ENCODE assay signal across 1 cellular context in the genomic region with DNA sequence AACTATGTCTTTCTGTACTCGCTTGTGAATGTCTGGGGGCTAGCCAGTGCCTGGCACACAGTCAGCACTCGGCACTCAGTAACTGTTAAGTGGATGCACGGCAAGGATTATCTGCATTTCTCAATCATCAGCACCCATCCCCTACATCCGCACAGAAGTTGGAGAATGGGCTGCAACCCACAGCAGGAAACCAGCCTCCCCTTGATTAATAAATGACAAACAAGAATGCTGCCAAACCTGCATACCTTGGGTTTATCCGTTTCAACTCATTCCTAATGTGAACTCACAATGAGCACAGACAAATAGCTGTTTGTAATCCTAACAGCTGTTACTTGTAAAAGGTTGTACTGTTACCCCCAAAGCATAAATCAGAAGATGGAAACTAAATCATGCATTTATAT.
TF ChIP-seq lines count a peak whose summit lies in the region.

No MANE protein-coding gene starts in this region.

TF ChIP-seq in HepG2, 621 proteins besides CTCF, POLR2A, EP300 and RAD21:
- TF ChIP-seq, protein P1, sequence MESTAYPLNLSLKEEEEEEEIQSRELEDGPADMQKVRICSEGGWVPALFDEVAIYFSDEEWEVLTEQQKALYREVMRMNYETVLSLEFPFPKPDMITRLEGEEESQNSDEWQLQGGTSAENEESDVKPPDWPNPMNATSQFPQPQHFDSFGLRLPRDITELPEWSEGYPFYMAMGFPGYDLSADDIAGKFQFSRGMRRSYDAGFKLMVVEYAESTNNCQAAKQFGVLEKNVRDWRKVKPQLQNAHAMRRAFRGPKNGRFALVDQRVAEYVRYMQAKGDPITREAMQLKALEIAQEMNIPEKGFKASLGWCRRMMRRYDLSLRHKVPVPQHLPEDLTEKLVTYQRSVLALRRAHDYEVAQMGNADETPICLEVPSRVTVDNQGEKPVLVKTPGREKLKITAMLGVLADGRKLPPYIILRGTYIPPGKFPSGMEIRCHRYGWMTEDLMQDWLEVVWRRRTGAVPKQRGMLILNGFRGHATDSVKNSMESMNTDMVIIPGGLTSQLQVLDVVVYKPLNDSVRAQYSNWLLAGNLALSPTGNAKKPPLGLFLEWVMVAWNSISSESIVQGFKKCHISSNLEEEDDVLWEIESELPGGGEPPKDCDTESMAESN (CRISPR knock-in tag; conservative IDR thresholded peaks at IDR 0.05), result 0 out of 2 replicates have a peak, but pooled peaks have one; percentile 35
- no peak for TF ChIP-seq U2AF2 (IDR thresholded peaks at IDR 0.05; ENCODE audit: low read depth, low read length)
